Comparison of ENCODE assay signal across 8 cellular contexts in the genomic region with DNA sequence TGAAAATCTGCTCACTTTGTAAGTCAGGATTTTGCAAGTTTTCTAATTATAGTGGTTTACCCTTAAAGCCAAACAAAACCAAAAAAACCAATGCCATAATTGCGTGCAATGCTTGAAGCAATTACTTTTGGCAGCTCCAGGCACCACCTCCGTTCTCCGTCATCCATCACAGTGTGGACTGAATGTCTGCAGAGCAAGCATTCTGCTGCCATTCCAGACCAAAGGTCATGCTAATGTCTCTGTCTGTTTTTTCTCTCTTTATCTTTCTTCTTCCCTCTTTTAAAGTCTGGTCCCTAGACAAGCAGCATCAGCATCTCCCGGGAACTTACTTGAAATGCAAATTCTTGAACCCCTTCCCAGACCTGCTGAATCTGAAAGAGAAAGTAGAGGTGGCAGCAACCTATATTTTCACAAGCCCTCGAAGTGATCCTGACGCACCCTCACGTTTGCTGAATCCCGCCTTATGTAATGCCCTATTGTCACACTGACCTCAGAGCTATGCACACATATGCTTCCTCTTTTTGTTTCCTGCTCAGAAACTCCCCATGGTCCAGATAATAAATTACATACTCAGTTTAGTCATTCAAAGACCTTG.
DNase-seq lines count a peak whose midpoint lies in the region; ATAC-seq and TF ChIP-seq lines count a peak whose summit lies in the region.

No MANE protein-coding gene starts in this region.

- no peak overlapping the region for H3K4me3 Mint-ChIP-seq in activated naive CD4-positive, alpha-beta T cell treated with anti-CD3 and anti-CD28 coated beads, Interleukin-2, amount 10 ng/mL, durations not matched to agents 7 days and 5 days
- no peak overlapping the region for H3K4me3 Mint-ChIP-seq in MCF 10A (ENCODE audit: unreplicated experiment)

- peaks cover 14% of the 10 kb centered on the region for H3K4me1 Mint-ChIP-seq in activated naive CD4-positive, alpha-beta T cell treated with anti-CD3 and anti-CD28 coated beads, Interleukin-2, amount 10 ng/mL, durations not matched to agents 7 days and 5 days
- H3K4me1 Mint-ChIP-seq in MCF 10A (ENCODE audit: insufficient read depth, unreplicated experiment), result no peaks in the 10 kb centered on the region

- no peaks in the 10 kb centered on the region for H3K9me3 Mint-ChIP-seq in activated naive CD4-positive, alpha-beta T cell treated with anti-CD3 and anti-CD28 coated beads, Interleukin-2, amount 10 ng/mL, durations not matched to agents 7 days and 5 days
- H3K9me3 Mint-ChIP-seq in MCF 10A (ENCODE audit: unreplicated experiment), result no peaks in the 10 kb centered on the region

- peak; percentile 58 for ATAC-seq in GM19351 (IDR thresholded peaks at IDR 0.05; ENCODE audit: unreplicated experiment)
- peak; percentile 74 for ATAC-seq in HG03175 (IDR thresholded peaks at IDR 0.05; ENCODE audit: unreplicated experiment)

- TF ChIP-seq CTCF in MCF 10A (IDR thresholded peaks at IDR 0.05; ENCODE audit: unreplicated experiment), result no peak

- no peak overlapping the region for H3K27ac Mint-ChIP-seq in activated naive CD4-positive, alpha-beta T cell treated with anti-CD3 and anti-CD28 coated beads, Interleukin-2, amount 10 ng/mL, durations not matched to agents 7 days and 5 days
- H3K27ac Mint-ChIP-seq in MCF 10A (ENCODE audit: low read depth, unreplicated experiment), result no peak overlapping the region

- POLR2A ChIA-PET in MCF 10A (lab: Yijun Ruan, JAX), result no interaction called here

- intact Hi-C loops in MCF 10A (cut with micrococcal nuclease), result no loop called here

- H3K36me3 Mint-ChIP-seq in activated naive CD4-positive, alpha-beta T cell treated with anti-CD3 and anti-CD28 coated beads, Interleukin-2, amount 10 ng/mL, durations not matched to agents 7 days and 5 days, result no peaks in the 10 kb centered on the region
- no peaks in the 10 kb centered on the region for H3K36me3 Mint-ChIP-seq in MCF 10A (ENCODE audit: insufficient read depth, unreplicated experiment)

- CTCF ChIA-PET in activated naive CD4-positive, alpha-beta T cell treated with anti-CD3 and anti-CD28 coated beads, Interleukin-2, amount 10 ng/mL, durations not matched to agents 7 days and 5 days (lab: Charles Lee), result no interaction called here
- CTCF ChIA-PET in MCF 10A (lab: Yijun Ruan, JAX), result interaction anchor here (0.6 kb wide), 1 partner anchor 88 kb away, joined by 4 read pairs; no protein-coding TSS in a partner anchor

- no peaks in the 10 kb centered on the region for H3K27me3 Mint-ChIP-seq in activated naive CD4-positive, alpha-beta T cell treated with anti-CD3 and anti-CD28 coated beads, Interleukin-2, amount 10 ng/mL, durations not matched to agents 7 days and 5 days
- peaks cover 27% of the 10 kb centered on the region for H3K27me3 Mint-ChIP-seq in MCF 10A (ENCODE audit: insufficient read depth, unreplicated experiment)

- DNase-seq in amniotic epithelial cell (ENCODE audit: low read depth), result peak; percentile 77
- DNase-seq in pons (ENCODE audit: low spot score), result peak; percentile 32
- no peak for DNase-seq in activated naive CD4-positive, alpha-beta T cell treated with anti-CD3 and anti-CD28 coated beads, Interleukin-2, amount 10 ng/mL, durations not matched to agents 7 days and 5 days
- DNase-seq in activated CD4-positive, alpha-beta T cell treated with anti-CD3 and anti-CD28 coated beads for 1 hour, result no peak
- no peak for DNase-seq in NCI-H526 treated with DMSO at 0.1 percent for 48 hours (lab: John Stamatoyannopoulos, UW)
- DNase-seq in MCF 10A (ENCODE audit: unreplicated experiment), result no peak

- BruUV-seq in MCF 10A (replicated peaks; lab: Mats Ljungman, UMichigan), result no TSS peak

Comparison
In these comparisons a context has a peak if more than half of its experiments do, and no peak if none do; other contexts are left out.
1. DNase-seq: peak in amniotic epithelial cell (single experiment) and pons (single experiment); none in activated naive CD4-positive, alpha-beta T cell treated with anti-CD3 and anti-CD28 coated beads, Interleukin-2, amount 10 ng/mL, durations not matched to agents 7 days and 5 days (single experiment), activated CD4-positive, alpha-beta T cell treated with anti-CD3 and anti-CD28 coated beads for 1 hour (single experiment), NCI-H526 treated with DMSO at 0.1 percent for 48 hours (single experiment) and MCF 10A (single experiment).